Comparison of ENCODE assay signal across 12 cellular contexts in the genomic region with DNA sequence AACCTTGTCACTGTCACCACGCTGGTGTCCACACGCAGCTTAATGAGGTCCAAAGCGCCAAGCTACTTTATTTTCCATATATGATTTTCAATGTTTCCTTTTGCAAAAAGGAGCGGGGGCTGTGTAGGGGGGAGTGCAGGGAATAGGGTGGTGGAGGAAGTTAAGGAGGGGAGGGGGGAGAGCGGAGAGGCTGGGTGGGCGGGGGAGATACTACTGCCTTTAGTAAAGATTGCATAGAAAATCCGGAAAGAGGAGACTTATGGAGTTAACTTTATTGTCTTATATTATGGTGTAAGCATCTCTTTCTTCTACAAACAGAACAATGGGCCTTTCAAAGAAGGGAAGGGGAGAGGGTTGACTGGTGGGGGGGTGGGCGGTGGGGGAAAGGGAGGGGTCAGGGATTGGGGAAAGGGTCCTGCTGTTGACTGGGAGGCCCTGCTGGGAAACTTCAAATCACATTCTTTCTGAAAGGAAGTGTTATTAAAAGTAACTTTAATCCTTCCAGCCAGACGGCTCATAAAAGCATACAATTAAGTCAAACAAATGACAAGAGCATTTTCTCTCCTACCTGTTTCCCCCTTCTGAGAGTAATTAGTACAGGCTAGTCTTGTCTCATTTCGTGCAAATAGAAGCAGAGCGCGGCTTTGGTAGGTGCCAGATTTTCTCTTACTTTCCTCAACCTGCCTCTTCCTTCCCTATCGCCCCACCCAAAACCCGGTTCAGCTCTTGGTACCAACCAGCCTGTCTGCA.
DNase-seq lines count a peak whose midpoint lies in the region; ATAC-seq and TF ChIP-seq lines count a peak whose summit lies in the region.
"Had no signal": no experiment of that assay in that cellular context is flagged by ENCODE, and none has a peak within 500 bp of the region (broad histone marks: within the 10 kb centered on the region; RNA-seq: fewer than 3 reads in every experiment).

No MANE protein-coding gene starts in this region.

- DNase-seq in SKM-1 (lab: John Stamatoyannopoulos, UW; ENCODE audit: unreplicated experiment) = peak; percentile 3
- DNase-seq in SKM-1 treated with dmso at 0.1 percent for 144 hours (lab: John Stamatoyannopoulos, UW; ENCODE audit: unreplicated experiment) = no peak
- DNase-seq in chondrocyte (ENCODE audit: low spot score) = no peak
- DNase-seq in upper lobe of left lung = no peak
- no peak for DNase-seq in hepatic stellate cell (ENCODE audit: low spot score)
- DNase-seq: gastrocnemius medialis had no signal

- H3K4me3 ChIP-seq in mesodermal cell (ENCODE audit: extremely low read depth, insufficient read depth, low read length, poor library complexity, severe bottlenecking) (peak overlapping the region; percentile 39), upper lobe of left lung (peak overlapping the region in 3 of 4 donors; percentile 15 to 41 (median 37))
- H3K4me3 ChIP-seq: GM12878 had no signal

- WGBS in mesodermal cell (ENCODE audit: insufficient coverage in 2 of 2), 2 experiments = 31 to 33% methylated on average over 4 to 5 of the region's 14 CpGs
- WGBS in upper lobe of left lung, 2 donors = 24 to 27% methylated on average over 14 of the region's 14 CpGs

- H3K36me3 ChIP-seq in mesodermal cell (ENCODE audit: control insufficient read depth, insufficient read depth, low read length) = no peaks in the 10 kb centered on the region
- no peaks in the 10 kb centered on the region for H3K36me3 ChIP-seq in upper lobe of left lung
- H3K36me3 ChIP-seq: gastrocnemius medialis had no signal

- H3K9me3 Mint-ChIP-seq in chondrocyte (ENCODE audit: low read depth) = peaks cover 4% of the 10 kb centered on the region

- TF ChIP-seq CTCF in chondrocyte (IDR thresholded peaks at IDR 0.05) = no peak
- TF ChIP-seq CTCF in upper lobe of left lung (IDR thresholded peaks at IDR 0.05) = no peak

- no peak for TF ChIP-seq POLR2A in upper lobe of left lung (IDR thresholded peaks at IDR 0.05)

- H3K27ac ChIP-seq in mesodermal cell (ENCODE audit: low read depth, low read length, severe bottlenecking) (peak overlapping the region; percentile 68), upper lobe of left lung (peak overlapping the region in 1 of 4 donors; percentile 21)
- H3K27ac ChIP-seq: C4-2B, gastrocnemius medialis had no signal

- H3K9me3 ChIP-seq in mesodermal cell (ENCODE audit: control insufficient read depth, low read length) (no peaks in the 10 kb centered on the region), upper lobe of left lung (no peaks in the 10 kb centered on the region)
- H3K9me3 ChIP-seq: gastrocnemius medialis had no signal

- H3K27ac Mint-ChIP-seq in chondrocyte (ENCODE audit: unreplicated experiment) = no peak overlapping the region
- H3K27ac Mint-ChIP-seq: activated naive CD4-positive, alpha-beta T cell treated with anti-CD3 and anti-CD28 coated beads, Interleukin-2, amount 50 U/mL, for 72 hours had no signal

- peaks cover 4% of the 10 kb centered on the region for H3K27me3 Mint-ChIP-seq in chondrocyte (ENCODE audit: low read depth)

- ATAC-seq in upper lobe of left lung (ENCODE audit: low FRiP score in 2 of 2) (no peak), HG02885 (IDR thresholded peaks at IDR 0.05; ENCODE audit: poor library complexity, unreplicated experiment) (no peak), HG02759 (IDR thresholded peaks at IDR 0.05; ENCODE audit: unreplicated experiment) (no peak)
- ATAC-seq: activated naive CD4-positive, alpha-beta T cell treated with anti-CD3 and anti-CD28 coated beads, Interleukin-2, amount 50 U/mL, for 72 hours; gastrocnemius medialis; GM12878 had no signal

- peak overlapping the region; percentile 82 for H3K4me3 Mint-ChIP-seq in chondrocyte (ENCODE audit: unreplicated experiment)

- H3K4me1 Mint-ChIP-seq in chondrocyte (ENCODE audit: low read depth) = peaks cover 32% of the 10 kb centered on the region

- TF ChIP-seq EP300 in upper lobe of left lung (IDR thresholded peaks at IDR 0.05) = no peak

- H3K27me3 ChIP-seq in upper lobe of left lung = no peaks in the 10 kb centered on the region

- peaks cover 5% of the 10 kb centered on the region for H3K4me1 ChIP-seq in mesodermal cell (ENCODE audit: control insufficient read depth, insufficient read depth, low read length, poor library complexity, severe bottlenecking)
- peaks cover 3 to 16% (median 9%) of the 10 kb centered on the region in 4 donors for H3K4me1 ChIP-seq in upper lobe of left lung
- H3K4me1 ChIP-seq: gastrocnemius medialis had no signal

- no peaks in the 10 kb centered on the region for H3K36me3 Mint-ChIP-seq in chondrocyte (ENCODE audit: low read depth)
